Comparison of ENCODE assay signal across 7 cellular contexts in genomic region chr18:9103488-9103887, GRCh38. TPM values are rescaled to one million over a fixed set of nuclear protein-coding genes. Genes with fewer than 3 reads are reported as not detected.
DNase-seq lines count a peak whose midpoint lies in the region; ATAC-seq and TF ChIP-seq lines count a peak whose summit lies in the region.

No MANE protein-coding gene starts in this region.

- peak overlapping the region; percentile 88 for H3K4me3 Mint-ChIP-seq in mesothelial cell of epicardium

- DNase-seq in NAMALWA (ENCODE audit: low spot score), result peak; percentile 55
- no peak for DNase-seq in caudate nucleus (lab: John Stamatoyannopoulos, UW)
- DNase-seq in mesothelial cell of epicardium (ENCODE audit: low spot score in 2 of 2, unreplicated experiment in 2 of 2), result no peak
- no peak for DNase-seq in omental fat pad (ENCODE audit: low spot score)

- peak overlapping the region; percentile 93 for H3K4me3 ChIP-seq in GM08714 (ENCODE audit: low read length)

- H3K27me3 Mint-ChIP-seq in mesothelial cell of epicardium (ENCODE audit: low read depth), result no peaks in the 10 kb centered on the region

- peak overlapping the region; percentile 96 for H3K27ac Mint-ChIP-seq in mesothelial cell of epicardium

- TF ChIP-seq CTCF in mesothelial cell of epicardium (IDR thresholded peaks at IDR 0.05; ENCODE audit: unreplicated experiment), result no peak
- no peak for TF ChIP-seq CTCF in omental fat pad (IDR thresholded peaks at IDR 0.05)

- ATAC-seq in GM21381 (IDR thresholded peaks at IDR 0.05; ENCODE audit: unreplicated experiment) (no peak), omental fat pad (ENCODE audit: low FRiP score) (no peak), GM18498 (IDR thresholded peaks at IDR 0.05; ENCODE audit: unreplicated experiment) (no peak)

- no peaks in the 10 kb centered on the region for H3K36me3 Mint-ChIP-seq in mesothelial cell of epicardium

- H3K4me1 Mint-ChIP-seq in mesothelial cell of epicardium, result peaks cover 63% of the 10 kb centered on the region

- H3K9me3 Mint-ChIP-seq in mesothelial cell of epicardium, result no peaks in the 10 kb centered on the region

- peak overlapping the region; percentile 86 for H3K27ac ChIP-seq in caudate nucleus (ENCODE audit: low read depth, low read length)

RNA-seq across cellular contexts. Expression of gene NDUFV2, which starts 1.0 kb away (rescaled TPM):
- 99.9 to 114 TPM (median 106 TPM) in 3 replicates for total RNA-seq in mesothelial cell of epicardium
- total RNA-seq in omental fat pad, result 10 to 100 TPM; 86.1 to 92.1 (median 88.8) TPM

RNA-seq across cellular contexts. Expression of gene ANKRD12, which starts 33.1 kb away (rescaled TPM):
- total RNA-seq in mesothelial cell of epicardium, result 47.6 to 50.7 TPM (median 49.7 TPM) in 3 replicates
- total RNA-seq in omental fat pad, result 10 to 100 TPM; 45.6 to 58.6 (median 47.4) TPM
